In the genomic region with DNA sequence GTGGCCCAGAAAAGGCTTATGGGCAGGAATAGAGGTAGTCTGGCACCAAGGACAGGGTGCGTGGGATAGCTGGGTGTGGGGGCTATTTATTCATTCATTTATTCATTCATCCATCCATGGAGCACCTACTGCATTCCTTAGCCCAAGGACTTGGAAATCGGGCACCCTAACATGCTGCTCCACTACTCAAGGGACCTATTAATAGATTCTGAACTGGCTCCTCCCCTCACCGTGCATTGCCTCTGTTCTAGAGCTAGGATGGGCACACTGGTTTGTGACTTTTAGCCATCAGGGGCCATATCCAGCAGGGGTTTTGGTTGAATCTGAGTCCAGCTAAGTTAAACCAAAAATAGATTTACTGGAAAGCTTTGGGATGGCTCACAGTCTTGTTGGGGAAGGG, we compare ENCODE assay signal across 19 cellular contexts. TPM values are rescaled to one million over a fixed set of nuclear protein-coding genes. Genes with fewer than 3 reads are reported as not detected.
DNase-seq lines count a peak whose midpoint lies in the region; ATAC-seq and TF ChIP-seq lines count a peak whose summit lies in the region.
"Had no signal": no experiment of that assay in that cellular context is flagged by ENCODE, and none has a peak within 500 bp of the region (broad histone marks: within the 10 kb centered on the region; RNA-seq: fewer than 3 reads in every experiment).

No MANE protein-coding gene starts in this region.

- peaks cover 37% of the 10 kb centered on the region for H3K9me3 Mint-ChIP-seq in nephron progenitor cell
- H3K9me3 Mint-ChIP-seq: GM23338, HFFc6 had no signal

- H3K9me2 ChIP-seq in hepatocyte (replicated peaks; ENCODE audit: insufficient read depth) = no peaks in the 10 kb centered on the region

- no peak overlapping the region for H3K4me3 ChIP-seq in cardiac muscle cell
- H3K4me3 ChIP-seq in right cardiac atrium (ENCODE audit: low read length) = no peak overlapping the region
- no peak overlapping the region for H3K4me3 ChIP-seq in heart left ventricle
- H3K4me3 ChIP-seq in hepatocyte = no peak overlapping the region
- no peak overlapping the region for H3K4me3 ChIP-seq in esophagus muscularis mucosa
- H3K4me3 ChIP-seq: GM23338 had no signal

- peaks cover 3% of the 10 kb centered on the region for H3K27me3 Mint-ChIP-seq in nephron progenitor cell (ENCODE audit: low read depth, poor library complexity)
- H3K27me3 Mint-ChIP-seq: CD4-positive, alpha-beta memory T cell had no signal

- TF ChIP-seq CTCF in cardiac muscle cell (IDR thresholded peaks at IDR 0.05; ENCODE audit: low read depth, low read length) (no peak), heart left ventricle (IDR thresholded peaks at IDR 0.05) (no peak), hepatocyte (IDR thresholded peaks at IDR 0.05; ENCODE audit: poor library complexity) (no peak), nephron progenitor cell (IDR thresholded peaks at IDR 0.05) (no peak), esophagus muscularis mucosa (IDR thresholded peaks at IDR 0.05) (no peak)

- peaks cover 47% of the 10 kb centered on the region for H3K4me1 Mint-ChIP-seq in nephron progenitor cell
- H3K4me1 Mint-ChIP-seq: GM23338, H9 had no signal

- H3K4me2 ChIP-seq in hepatocyte = no peak overlapping the region
- H3K4me2 ChIP-seq: GM23338 had no signal

- no peaks in the 10 kb centered on the region for H3K36me3 Mint-ChIP-seq in nephron progenitor cell (ENCODE audit: low read depth)
- H3K36me3 Mint-ChIP-seq: CD4-positive, alpha-beta memory T cell had no signal

- H3K27me3 ChIP-seq in cardiac muscle cell (no peaks in the 10 kb centered on the region), right cardiac atrium (ENCODE audit: control insufficient read depth, insufficient read depth) (no peaks in the 10 kb centered on the region), heart left ventricle (peaks cover 0 to 30% (median 0%) of the 10 kb centered on the region in 9 donors), hepatocyte (no peaks in the 10 kb centered on the region), esophagus muscularis mucosa (peaks cover 0 to 3% (median 0%) of the 10 kb centered on the region in 4 donors)

- no peak for TF ChIP-seq EP300 in esophagus muscularis mucosa (IDR thresholded peaks at IDR 0.05)

- H3K27ac ChIP-seq in cardiac muscle cell (peak overlapping the region; percentile 73), right cardiac atrium (ENCODE audit: low read length) (no peak overlapping the region), heart left ventricle (no peak overlapping the region), hepatocyte (peak overlapping the region; percentile 23), esophagus muscularis mucosa (replicated peaks in 1 of 4) (no peak overlapping the region)

- no peak for TF ChIP-seq POLR2A in heart left ventricle (IDR thresholded peaks at IDR 0.05)
- TF ChIP-seq POLR2A in esophagus muscularis mucosa (IDR thresholded peaks at IDR 0.05; ENCODE audit: low read depth) = no peak

- H3K4me1 ChIP-seq in cardiac muscle cell (ENCODE audit: low read depth) (peaks cover 19% of the 10 kb centered on the region), right cardiac atrium (ENCODE audit: control insufficient read depth, insufficient read depth, low read length) (no peaks in the 10 kb centered on the region), heart left ventricle (no peaks in the 10 kb centered on the region), hepatocyte (ENCODE audit: insufficient read depth) (no peaks in the 10 kb centered on the region), esophagus muscularis mucosa (no peaks in the 10 kb centered on the region)

- intact Hi-C loops in right cardiac atrium (cut with DNase I) = loop anchor here in 1 of 4 donors (10.0 kb wide), 1 partner anchor 101 kb away; no protein-coding TSS in a partner anchor
- intact Hi-C loops in heart left ventricle (cut with DNase I) = no loop called here
- intact Hi-C loops in esophagus muscularis mucosa (cut with DNase I) = no loop called here

- ATAC-seq in right cardiac atrium = no peak
- peak in 3 of 4 donors; percentile 59 to 73 (median 59) for ATAC-seq in heart left ventricle
- ATAC-seq in left lobe of liver = no peak
- ATAC-seq: GM23338, HCT116 had no signal

- DNase-seq in cardiac muscle cell (ENCODE audit: low read depth in 1 of 2, low spot score in 1 of 2) (peak in 1 of 2 donors; percentile 28), right cardiac atrium (no peak), heart left ventricle (no peak), hepatocyte (ENCODE audit: low spot score) (no peak), nephron progenitor cell (no peak), esophagus muscularis mucosa (ENCODE audit: extremely low spot score) (no peak), left lobe of liver (ENCODE audit: low spot score) (no peak)
- DNase-seq in activated T-cell treated with anti-CD3 and anti-CD28 coated beads, Interleukin-2, amount 50 U/mL, for 48 hours = no peak
- DNase-seq: C1 segment of cervical spinal cord; Calu3; CD4-positive, alpha-beta memory T cell; COR-L47; DMS53; DMS79 treated with DMSO at 0.1 percent for 48 hours; GF-D8; H9; HFFc6 had no signal

- H4K20me1 ChIP-seq in hepatocyte (ENCODE audit: insufficient read depth, poor library complexity, severe bottlenecking) = no peaks in the 10 kb centered on the region

- peak overlapping the region; percentile 36 for H3K4me3 Mint-ChIP-seq in nephron progenitor cell
- H3K4me3 Mint-ChIP-seq: CD4-positive, alpha-beta memory T cell; GM23338; H9; HFFc6 had no signal

- H3K36me3 ChIP-seq in cardiac muscle cell = no peaks in the 10 kb centered on the region
- no peaks in the 10 kb centered on the region for H3K36me3 ChIP-seq in heart left ventricle
- H3K36me3 ChIP-seq in hepatocyte (replicated peaks; ENCODE audit: insufficient read depth, low read depth) = no peaks in the 10 kb centered on the region
- H3K36me3 ChIP-seq in esophagus muscularis mucosa = no peaks in the 10 kb centered on the region

- no peaks in the 10 kb centered on the region for H3K79me2 ChIP-seq in hepatocyte

- H3K27ac Mint-ChIP-seq in nephron progenitor cell = no peak overlapping the region
- H3K27ac Mint-ChIP-seq: GM23338, H9, HFFc6 had no signal

- H2AFZ ChIP-seq in hepatocyte = no peak overlapping the region
- H2AFZ ChIP-seq: GM23338 had no signal

- H3K9me3 ChIP-seq in cardiac muscle cell (ENCODE audit: low read depth) (no peaks in the 10 kb centered on the region), right cardiac atrium (ENCODE audit: control insufficient read depth, low read length) (no peaks in the 10 kb centered on the region), heart left ventricle (no peaks in the 10 kb centered on the region), hepatocyte (ENCODE audit: low read depth) (no peaks in the 10 kb centered on the region), esophagus muscularis mucosa (no peaks in the 10 kb centered on the region)

- WGBS in right cardiac atrium = 55% methylated on average over 3 of the region's 3 CpGs
- 47 to 66% (median 52%) methylated on average over 3 of the region's 3 CpGs for WGBS in heart left ventricle, 4 donors
- WGBS in hepatocyte (ENCODE audit: low lambda C conversion rate, missing lambda C conversion rate) = 65% methylated on average over 3 of the region's 3 CpGs
- 62% methylated on average over 3 of the region's 3 CpGs for WGBS in esophagus muscularis mucosa

RNA-seq across cellular contexts. Expression of a gene that starts 30.6 kb away (rescaled TPM):
- 67.4 and 68.9 TPM in 2 replicates for total RNA-seq in cardiac muscle cell
- 73.4 and 79.7 TPM in 2 replicates for polyA plus RNA-seq in cardiac muscle cell
- total RNA-seq in right cardiac atrium = 10 to 100 TPM; 14.1 to 20.8 (median 18.5) TPM
- polyA plus RNA-seq in right cardiac atrium = 12.3 TPM
- total RNA-seq in heart left ventricle = 10 to 100 TPM in 8 of 9 donors, 1 to 10 TPM in 1; 7.8 to 20.1 (median 14.4) TPM
- polyA plus RNA-seq in heart left ventricle = 10 to 100 TPM in 1 of 2 donors, 1 to 10 TPM in 1; 4.3 to 17.9 TPM
- total RNA-seq in hepatocyte = 49.1 and 56.8 TPM in 2 replicates
- polyA plus RNA-seq in hepatocyte = 57.0 and 71.0 TPM in 2 replicates
- total RNA-seq in esophagus muscularis mucosa = 10 to 100 TPM; 17.0 to 25.9 (median 20.6) TPM
- total RNA-seq in left lobe of liver = 4.9 TPM

Comparison
In these comparisons a context has a peak if more than half of its experiments do, and no peak if none do; other contexts are left out.
1. H3K27ac ChIP-seq: peak in cardiac muscle cell (single experiment) and hepatocyte (single experiment); none in right cardiac atrium (single experiment), heart left ventricle (0 of 12) and esophagus muscularis mucosa (0 of 4).
2. ATAC-seq: peak in heart left ventricle (3 of 4); none in right cardiac atrium (0 of 2) and left lobe of liver (single experiment).